ENCODE assay signal across 1 cellular context in genomic region chr14:55267816-55268215, GRCh38.
TF ChIP-seq lines count a peak whose summit lies in the region.

No MANE protein-coding gene starts in this region.

TF ChIP-seq in WTC11, 78 proteins besides CTCF, POLR2A, EP300 and RAD21 (continued from another document):
- TF ChIP-seq, protein P1, sequence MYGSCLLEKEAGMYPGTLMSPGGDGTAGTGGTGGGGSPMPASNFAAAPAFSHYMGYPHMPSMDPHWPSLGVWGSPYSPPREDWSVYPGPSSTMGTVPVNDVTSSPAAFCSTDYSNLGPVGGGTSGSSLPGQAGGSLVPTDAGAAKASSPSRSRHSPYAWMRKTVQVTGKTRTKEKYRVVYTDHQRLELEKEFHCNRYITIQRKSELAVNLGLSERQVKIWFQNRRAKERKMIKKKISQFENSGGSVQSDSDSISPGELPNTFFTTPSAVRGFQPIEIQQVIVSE (CRISPR knock-in tag; IDR thresholded peaks at IDR 0.05; ENCODE audit: borderline replicate concordance), result no peak
